24 cellular contexts compared by ENCODE assay signal in genomic region chr9:137952976-137953666, GRCh38.
DNase-seq lines count a peak whose midpoint lies in the region; ATAC-seq, FAIRE-seq and TF ChIP-seq lines count a peak whose summit lies in the region.
"Had no signal": no experiment of that assay in that cellular context is flagged by ENCODE, and none has a peak within 500 bp of the region (broad histone marks: within the 10 kb centered on the region; RNA-seq: fewer than 3 reads in every experiment).

No MANE protein-coding gene starts in this region.

- H3K9ac ChIP-seq in endodermal cell (ENCODE audit: extremely low read depth, low read length, poor library complexity, severe bottlenecking) (no peak overlapping the region), trophoblast cell (ENCODE audit: low read length) (no peak overlapping the region)
- H3K9ac ChIP-seq: KMS-11 had no signal

- peaks cover 2% of the 10 kb centered on the region for H3K9me3 Mint-ChIP-seq in endodermal cell
- H3K9me3 Mint-ChIP-seq: H9 had no signal

- H3K36me3 ChIP-seq in H7 (replicated peaks; ENCODE audit: control insufficient read depth, insufficient read depth, low read length) (no peaks in the 10 kb centered on the region; the same call in 1 of the 2 replicates), endodermal cell (ENCODE audit: control insufficient read depth, insufficient read depth, low read length) (no peaks in the 10 kb centered on the region), trophoblast cell (ENCODE audit: control insufficient read depth in 1 of 2, insufficient read depth in 2 of 2, low read length in 2 of 2) (peaks cover 0 to 2% of the 10 kb centered on the region in 2 experiments), small intestine (ENCODE audit: control insufficient read depth in 2 of 2, insufficient read depth in 2 of 2, low read length in 2 of 2) (no peaks in the 10 kb centered on the region), uterus (no peaks in the 10 kb centered on the region)
- H3K36me3 ChIP-seq: BE2C had no signal

- intact Hi-C loops in Right ventricle myocardium superior (cut with DNase I) (no loop called here), right cardiac atrium (cut with DNase I) (no loop called here), uterus (cut with DNase I; ENCODE audit: low total_unique reads) (no loop called here)

- H3K36me3 Mint-ChIP-seq in endodermal cell (ENCODE audit: low read depth) = no peaks in the 10 kb centered on the region
- H3K36me3 Mint-ChIP-seq: CD4-positive, CD25-positive, alpha-beta regulatory T cell had no signal

- H3K4me2 ChIP-seq in trophoblast cell (ENCODE audit: low read length) = no peak overlapping the region
- H3K4me2 ChIP-seq: KMS-11 had no signal

- DNase-seq in Right ventricle myocardium superior (no peak), right cardiac atrium (no peak), H7 (peak; percentile 10), endodermal cell (no peak), trophoblast cell (no peak), small intestine (no peak), uterus (no peak)
- DNase-seq: BE2C; CD4-positive, CD25-positive, alpha-beta regulatory T cell; COR-L47; DMS153; GF-D8; NCI-H1417 treated with DMSO at 0.1 percent for 48 hours; NCI-H2029; NCI-H345; NCI-H526; PC-3 had no signal

- H3K27me3 Mint-ChIP-seq in endodermal cell (ENCODE audit: insufficient read depth) = no peaks in the 10 kb centered on the region

- H2BK120ac ChIP-seq in trophoblast cell (ENCODE audit: insufficient read depth, low read length, poor library complexity) = no peak overlapping the region

- ATAC-seq in Right ventricle myocardium superior (ENCODE audit: poor library complexity) (peak; percentile 53), right cardiac atrium (no peak), GM21717 (IDR thresholded peaks at IDR 0.05; ENCODE audit: unreplicated experiment) (no peak)
- ATAC-seq: GM12878, PC-3 had no signal

- no peak overlapping the region for H3K14ac ChIP-seq in trophoblast cell (ENCODE audit: low read length)

- H3K18ac ChIP-seq in trophoblast cell (ENCODE audit: low read length) = no peak overlapping the region

- H3K27ac ChIP-seq in right cardiac atrium (ENCODE audit: low read length) (no peak overlapping the region), endodermal cell (ENCODE audit: low read depth, low read length) (no peak overlapping the region), trophoblast cell (ENCODE audit: low read depth, low read length) (no peak overlapping the region), small intestine (ENCODE audit: low read depth in 1 of 2, low read length in 1 of 2) (no peak overlapping the region), uterus (no peak overlapping the region)
- H3K27ac ChIP-seq: HL-60, KMS-11 had no signal

- H3K27me3 ChIP-seq in right cardiac atrium (ENCODE audit: control insufficient read depth, insufficient read depth) = no peaks in the 10 kb centered on the region
- no peaks in the 10 kb centered on the region for H3K27me3 ChIP-seq in H7 (ENCODE audit: control insufficient read depth, insufficient read depth, low read length)
- H3K27me3 ChIP-seq in endodermal cell (ENCODE audit: control insufficient read depth, insufficient read depth, low read length, poor library complexity, severe bottlenecking) = no peaks in the 10 kb centered on the region
- H3K27me3 ChIP-seq in trophoblast cell (ENCODE audit: insufficient read depth, low read length) = no peaks in the 10 kb centered on the region
- no peaks in the 10 kb centered on the region for H3K27me3 ChIP-seq in small intestine (ENCODE audit: control insufficient read depth in 2 of 2, insufficient read depth in 2 of 2, low read length in 2 of 2)
- no peaks in the 10 kb centered on the region for H3K27me3 ChIP-seq in uterus
- H3K27me3 ChIP-seq: BE2C had no signal

- no peaks in the 10 kb centered on the region for H3K79me2 ChIP-seq in trophoblast cell (ENCODE audit: control insufficient read depth, insufficient read depth, low read length, poor library complexity)

- no peak overlapping the region for H3K23ac ChIP-seq in trophoblast cell (ENCODE audit: low read length)

- no peak overlapping the region for H2AFZ ChIP-seq in trophoblast cell (ENCODE audit: insufficient read depth, low read length, poor library complexity)

- TF ChIP-seq CTCF in endodermal cell (conservative IDR thresholded peaks at IDR 0.05) = no peak
- TF ChIP-seq CTCF in uterus (IDR thresholded peaks at IDR 0.05) = no peak

- no peak overlapping the region for H3K4ac ChIP-seq in trophoblast cell (ENCODE audit: low read depth, low read length)

- H3K9me3 ChIP-seq in right cardiac atrium (ENCODE audit: control insufficient read depth, low read length) (no peaks in the 10 kb centered on the region), endodermal cell (ENCODE audit: control insufficient read depth, low read length) (peaks cover 25% of the 10 kb centered on the region), trophoblast cell (ENCODE audit: insufficient read depth, low read depth, low read length) (peaks cover 55% of the 10 kb centered on the region), small intestine (ENCODE audit: control insufficient read depth, low read depth) (no peaks in the 10 kb centered on the region), uterus (no peaks in the 10 kb centered on the region)
- H3K9me3 ChIP-seq: BE2C had no signal

- H2BK12ac ChIP-seq in trophoblast cell (ENCODE audit: low read length) = no peak overlapping the region

- H4K12ac ChIP-seq in trophoblast cell (ENCODE audit: low read depth, low read length) = no peak overlapping the region

- TF ChIP-seq POLR2A in uterus (IDR thresholded peaks at IDR 0.05) = no peak

- 73% methylated on average over 12 of the region's 12 CpGs for WGBS in right cardiac atrium
- WGBS in endodermal cell (ENCODE audit: insufficient coverage in 1 of 2, insufficient read length in 1 of 2), 2 experiments = 73 to 87% methylated on average over 3 to 12 of the region's 12 CpGs
- no CpG with 5 or more reads among the region's 12 CpGs for WGBS in trophoblast cell (ENCODE audit: extremely low coverage, insufficient coverage, insufficient read length)
- 79 to 83% (median 83%) methylated on average over 12 of the region's 12 CpGs for WGBS in small intestine, 3 donors

- peak overlapping the region; percentile 40 for H3K27ac Mint-ChIP-seq in endodermal cell
- H3K27ac Mint-ChIP-seq: CD4-positive, CD25-positive, alpha-beta regulatory T cell; H9 had no signal

- H3K79me1 ChIP-seq in trophoblast cell (ENCODE audit: low read length) = no peaks in the 10 kb centered on the region

- H3K4me3 Mint-ChIP-seq in endodermal cell = no peak overlapping the region
- H3K4me3 Mint-ChIP-seq: CD4-positive, CD25-positive, alpha-beta regulatory T cell; H9 had no signal

- no peaks in the 10 kb centered on the region for H3K4me1 Mint-ChIP-seq in endodermal cell
- H3K4me1 Mint-ChIP-seq: CD4-positive, CD25-positive, alpha-beta regulatory T cell; H9 had no signal

- H3K4me1 ChIP-seq in right cardiac atrium (ENCODE audit: control insufficient read depth, insufficient read depth, low read length) (no peaks in the 10 kb centered on the region), endodermal cell (ENCODE audit: control insufficient read depth, insufficient read depth, low read length) (no peaks in the 10 kb centered on the region), trophoblast cell (ENCODE audit: control insufficient read depth in 1 of 2, insufficient read depth in 2 of 2, low read length in 2 of 2) (no peaks in the 10 kb centered on the region), small intestine (ENCODE audit: control insufficient read depth in 2 of 2, insufficient read depth in 1 of 2, low read depth in 1 of 2, low read length in 1 of 2) (no peaks in the 10 kb centered on the region), uterus (no peaks in the 10 kb centered on the region)
- H3K4me1 ChIP-seq: BE2C had no signal

- FAIRE-seq in small intestine (lab: Jason Lieb, UNC) = no peak
- FAIRE-seq: A204.1, GM12878, GM18507 had no signal

- H4K8ac ChIP-seq in trophoblast cell (ENCODE audit: low read depth, low read length) = no peak overlapping the region

- H3K4me3 ChIP-seq in right cardiac atrium (ENCODE audit: low read length) (no peak overlapping the region), H7 (ENCODE audit: insufficient read depth, low read depth, low read length) (no peak overlapping the region), endodermal cell (ENCODE audit: low read length) (no peak overlapping the region), trophoblast cell (ENCODE audit: low read depth, low read length) (peak overlapping the region; percentile 1), small intestine (ENCODE audit: low read depth in 1 of 2, low read length in 2 of 2) (no peak overlapping the region), uterus (no peak overlapping the region)
- H3K4me3 ChIP-seq: GM12878 had no signal

- H2BK5ac ChIP-seq in trophoblast cell (ENCODE audit: low read depth, low read length, poor library complexity) = no peak overlapping the region

- no peak overlapping the region for H2AK5ac ChIP-seq in trophoblast cell (ENCODE audit: low read length)

- no peak overlapping the region for H4K91ac ChIP-seq in trophoblast cell (ENCODE audit: low read depth, low read length)
